ENCODE assay signal across 9 cellular contexts in genomic region chr7:90262438-90262837, GRCh38. TPM values are rescaled to one million over a fixed set of nuclear protein-coding genes. Genes with fewer than 3 reads are reported as not detected.
DNase-seq lines count a peak whose midpoint lies in the region; ATAC-seq, FAIRE-seq and TF ChIP-seq lines count a peak whose summit lies in the region.
"Had no signal": no experiment of that assay in that cellular context is flagged by ENCODE, and none has a peak within 500 bp of the region (broad histone marks: within the 10 kb centered on the region; RNA-seq: fewer than 3 reads in every experiment).

No MANE protein-coding gene starts in this region.

- H3K14ac ChIP-seq in IMR-90 (replicated peaks; ENCODE audit: low read depth, low read length) = no peak overlapping the region

- no peak overlapping the region for H3K27ac Mint-ChIP-seq in glutamatergic neuron (ENCODE audit: unreplicated experiment)
- no peak overlapping the region for H3K27ac Mint-ChIP-seq in activated CD4-positive, alpha-beta T cell treated with anti-CD3 and anti-CD28 coated beads for 36 hours

- no peak overlapping the region for H2AK5ac ChIP-seq in IMR-90 (ENCODE audit: low read depth, low read length)

- H2BK5ac ChIP-seq in IMR-90 (ENCODE audit: low read depth, low read length, poor library complexity, severe bottlenecking) = no peak overlapping the region

- H3K4me2 ChIP-seq in IMR-90 (ENCODE audit: low read depth, low read length) = no peak overlapping the region
- H3K4me2 ChIP-seq in SK-N-SH = no peak overlapping the region

- no peak for FAIRE-seq in urothelium cell line (lab: Jason Lieb, UNC)

- no peak overlapping the region for H3K4me3 ChIP-seq in IMR-90 (ENCODE audit: insufficient read depth, low read depth, low read length)
- no peak overlapping the region for H3K4me3 ChIP-seq in SK-N-SH (ENCODE audit: low read depth in 2 of 2, low read length in 1 of 2)

- no peaks in the 10 kb centered on the region for H3K9me2 ChIP-seq in SK-N-SH

- CTCF ChIA-PET in IMR-90 (lab: Yijun Ruan, JAX) (interaction anchor here (1.4 kb wide), 1 partner anchor 108 kb away, joined by 4 read pairs; the partner anchor contains the start of gene STEAP1), SK-N-SH (lab: Yijun Ruan, JAX) (interaction anchor here (0.8 to 3.2 kb wide), 8 partner anchors 10 to 164 kb away, joined by 3 to 19 read pairs (median 4); partner anchors contain the start of genes STEAP1 and STEAP2)
- CTCF ChIA-PET in activated CD4-positive, alpha-beta T cell treated with anti-CD3 and anti-CD28 coated beads for 36 hours (lab: Charles Lee) = no interaction called here

- DNase-seq in DMS53 treated with DMSO at 0.1 percent for 48 hours (lab: John Stamatoyannopoulos, UW; ENCODE audit: unreplicated experiment) (peak; percentile 55), IMR-90 (peak; percentile 35), SK-N-SH (peak; percentile 45), glutamatergic neuron (no peak), urothelium cell line (ENCODE audit: low spot score) (peak; percentile 47)
- DNase-seq in activated CD8-positive, alpha-beta memory T cell treated with anti-CD3 and anti-CD28 coated beads, Interleukin-2, amount 50 U/mL, for 48 hours = no peak
- DNase-seq in activated CD4-positive, alpha-beta T cell treated with anti-CD3 and anti-CD28 coated beads for 36 hours = no peak

- H3K9me1 ChIP-seq in IMR-90 (ENCODE audit: insufficient read depth, low read length) = no peaks in the 10 kb centered on the region

- no peaks in the 10 kb centered on the region; the same call in 1 of the 2 replicates for H3K27me3 ChIP-seq in IMR-90 (ENCODE audit: control insufficient read depth, insufficient read depth, low read length)
- H3K27me3 ChIP-seq in SK-N-SH (ENCODE audit: insufficient read depth) = no peaks in the 10 kb centered on the region

- dilution Hi-C loops in IMR-90 (cut with HindIII; ENCODE audit: low sequenced_read_pairs, unreplicated experiment) = no loop called here

- H3F3A ChIP-seq in SK-N-SH (replicated peaks; ENCODE audit: insufficient read depth) = peaks cover 3% of the 10 kb centered on the region

- peak; percentile 90 for ATAC-seq in GM21360 (IDR thresholded peaks at IDR 0.05; ENCODE audit: unreplicated experiment)
- ATAC-seq in IMR-90 (ENCODE audit: low read depth) = peak; percentile 82
- ATAC-seq in activated CD4-positive, alpha-beta T cell treated with anti-CD3 and anti-CD28 coated beads for 36 hours = no peak

- no peak overlapping the region for H4K8ac ChIP-seq in IMR-90 (ENCODE audit: low read depth in 2 of 2, low read length in 2 of 2)

- no peak overlapping the region for H2BK20ac ChIP-seq in IMR-90 (ENCODE audit: low read depth, low read length)

- no peak overlapping the region for H3K18ac ChIP-seq in IMR-90 (ENCODE audit: low read depth, low read length)

- H4K91ac ChIP-seq in IMR-90 (ENCODE audit: insufficient read depth, low read depth, low read length) = no peak overlapping the region

- H3K4me1 ChIP-seq in IMR-90 (ENCODE audit: control insufficient read depth, insufficient read depth, low read length) = no peaks in the 10 kb centered on the region
- peaks cover 0 to 12% of the 10 kb centered on the region in 2 experiments; a peak in 2 of 4 replicates for H3K4me1 ChIP-seq in SK-N-SH (ENCODE audit: control insufficient read depth in 1 of 2, insufficient read depth in 2 of 2, low read depth in 1 of 2, low read length in 1 of 2)

- TF ChIP-seq POLR2A in IMR-90 (IDR thresholded peaks at IDR 0.05; ENCODE audit: low read depth, low read length) = no peak

- no peak overlapping the region for H2BK120ac ChIP-seq in IMR-90 (ENCODE audit: low read depth, low read length)

- in situ Hi-C loops in IMR-90 (cut with MboI; ENCODE audit: low sequenced_read_pairs) = loop anchor here (10.0 kb wide), 1 partner anchor 98 kb away; no protein-coding TSS in a partner anchor

- no peak overlapping the region for H3K4ac ChIP-seq in IMR-90 (ENCODE audit: low read depth, low read length)

- no peaks in the 10 kb centered on the region for H4K20me1 ChIP-seq in IMR-90 (ENCODE audit: insufficient read depth, low read length)
- no peaks in the 10 kb centered on the region for H4K20me1 ChIP-seq in SK-N-SH (ENCODE audit: insufficient read depth)

- TF ChIP-seq CTCF in IMR-90 (conservative IDR thresholded peaks at IDR 0.05; ENCODE audit: low read depth, low read length) (peak; percentile 57), SK-N-SH (IDR thresholded peaks at IDR 0.05) (peak; percentile 78), glutamatergic neuron (IDR thresholded peaks at IDR 0.05; ENCODE audit: partially characterized antibody, unreplicated experiment) (peak; percentile 27)

- H3K27ac ChIP-seq in IMR-90 (ENCODE audit: insufficient read depth, low read length) (no peak overlapping the region), SK-N-SH (ENCODE audit: low read depth in 2 of 2, low read length in 1 of 2) (no peak overlapping the region)

- POLR2A ChIA-PET in IMR-90 (lab: Charles Lee; ENCODE audit: unreplicated experiment) (no interaction called here), SK-N-SH (lab: Yijun Ruan, JAX) (no interaction called here)
- POLR2A ChIA-PET in activated CD4-positive, alpha-beta T cell treated with anti-CD3 and anti-CD28 coated beads for 36 hours (lab: Charles Lee) = no interaction called here

- H3K56ac ChIP-seq in IMR-90 (ENCODE audit: extremely low read depth, insufficient read depth, low read length) = no peak overlapping the region

- peak; percentile 67 for TF ChIP-seq RAD21 in IMR-90 (IDR thresholded peaks at IDR 0.05; ENCODE audit: low read length)
- peak; percentile 83 for TF ChIP-seq RAD21 in SK-N-SH (IDR thresholded peaks at IDR 0.05; ENCODE audit: low read length)

- H3K36me3 ChIP-seq in IMR-90 (ENCODE audit: control insufficient read depth, insufficient read depth, low read length) = no peaks in the 10 kb centered on the region
- no peaks in the 10 kb centered on the region for H3K36me3 ChIP-seq in SK-N-SH (replicated peaks in 1 of 2; ENCODE audit: control insufficient read depth in 1 of 2, insufficient read depth in 2 of 2, low read length in 1 of 2)

- intact Hi-C loops in IMR-90 (cut with micrococcal nuclease) = loop anchor here (1.0 kb wide), 2 partner anchors 108 to 165 kb away; partner anchors contain the start of gene STEAP1
- intact Hi-C loops in activated CD4-positive, alpha-beta T cell treated with anti-CD3 and anti-CD28 coated beads for 36 hours (cut with DNase I, micrococcal nuclease) = loop anchor here (1.0 to 5.0 kb wide), 4 partner anchors 108 to 165 kb away; partner anchors contain the start of gene STEAP1 (in 1 of the 2)

- H3K36me3 Mint-ChIP-seq in glutamatergic neuron (ENCODE audit: unreplicated experiment) = no peaks in the 10 kb centered on the region
- H3K36me3 Mint-ChIP-seq in activated CD4-positive, alpha-beta T cell treated with anti-CD3 and anti-CD28 coated beads for 36 hours (ENCODE audit: low read depth) = no peaks in the 10 kb centered on the region

- H4K5ac ChIP-seq in IMR-90 (ENCODE audit: low read depth, low read length) = no peak overlapping the region

- no peak overlapping the region for H3K4me3 Mint-ChIP-seq in glutamatergic neuron (ENCODE audit: unreplicated experiment)
- H3K4me3 Mint-ChIP-seq in activated CD4-positive, alpha-beta T cell treated with anti-CD3 and anti-CD28 coated beads for 36 hours = no peak overlapping the region

- H3K9me3 Mint-ChIP-seq in glutamatergic neuron (ENCODE audit: unreplicated experiment) = no peaks in the 10 kb centered on the region
- H3K9me3 Mint-ChIP-seq in activated CD4-positive, alpha-beta T cell treated with anti-CD3 and anti-CD28 coated beads for 36 hours (ENCODE audit: low read depth) = no peaks in the 10 kb centered on the region

- H2AFZ ChIP-seq in IMR-90 (replicated peaks; ENCODE audit: low read length, poor library complexity) (no peak overlapping the region), SK-N-SH (ENCODE audit: low read depth) (no peak overlapping the region)

- H3K9me3 ChIP-seq in IMR-90 (ENCODE audit: control insufficient read depth, insufficient read depth, low read length) = no peaks in the 10 kb centered on the region
- no peaks in the 10 kb centered on the region for H3K9me3 ChIP-seq in SK-N-SH

- TF ChIP-seq EP300 in SK-N-SH (IDR thresholded peaks at IDR 0.05; ENCODE audit: borderline replicate concordance in 1 of 2, low read depth in 1 of 2, low read length in 1 of 2) = no peak

- no peak overlapping the region for H2AK9ac ChIP-seq in IMR-90 (replicated peaks; ENCODE audit: low read depth, low read length, poor library complexity)

- H3K79me2 ChIP-seq in SK-N-SH (ENCODE audit: insufficient read depth) = no peaks in the 10 kb centered on the region

- BruUV-seq in IMR-90 (replicated peaks; lab: Mats Ljungman, UMichigan) = no TSS peak

- no peak overlapping the region for H3K23ac ChIP-seq in IMR-90 (ENCODE audit: low read depth, low read length)

- H3K9ac ChIP-seq in IMR-90 (ENCODE audit: low read depth, low read length) (no peak overlapping the region), SK-N-SH (no peak overlapping the region)

- peaks cover 2% of the 10 kb centered on the region for H3K27me3 Mint-ChIP-seq in glutamatergic neuron (ENCODE audit: unreplicated experiment)
- peaks cover 5% of the 10 kb centered on the region for H3K27me3 Mint-ChIP-seq in activated CD4-positive, alpha-beta T cell treated with anti-CD3 and anti-CD28 coated beads for 36 hours

- H2BK15ac ChIP-seq in IMR-90 (ENCODE audit: low read depth, low read length) = no peak overlapping the region

- no peaks in the 10 kb centered on the region for H3K79me1 ChIP-seq in IMR-90 (ENCODE audit: low read depth in 1 of 2, low read length in 2 of 2)

- no peaks in the 10 kb centered on the region for H3K4me1 Mint-ChIP-seq in glutamatergic neuron (ENCODE audit: low read depth, unreplicated experiment)
- H3K4me1 Mint-ChIP-seq in activated CD4-positive, alpha-beta T cell treated with anti-CD3 and anti-CD28 coated beads for 36 hours = no peaks in the 10 kb centered on the region

RNA-seq across cellular contexts. Expression of gene CFAP69, which starts 17.5 kb away (rescaled TPM):
- 0.72 and 1.7 TPM in 2 replicates for total RNA-seq in IMR-90 (2012; rRNA removed)
- polyA plus RNA-seq in IMR-90 (2012; rRNA removed) = 0.50 and 0.86 TPM in 2 replicates
- 0.13 and 0.74 TPM in 2 replicates for polyA plus RNA-seq in IMR-90 (2012; cell fraction: cytosol; rRNA removed)
- 1.3 and 2.8 TPM in 2 replicates for polyA plus RNA-seq in IMR-90 (2012; cell fraction: nucleus; rRNA removed; ENCODE audit: low replicate concordance)
- 2.3 and 2.8 TPM in 2 replicates for polyA plus RNA-seq in SK-N-SH (2012; rRNA removed)
- 1.5 and 2.3 TPM in 2 replicates for polyA plus RNA-seq in SK-N-SH (2012; cell fraction: cytosol; rRNA removed)
- 6.5 and 15.5 TPM in 2 replicates for polyA plus RNA-seq in SK-N-SH (2012; cell fraction: nucleus; rRNA removed)
- 0.71 TPM for total RNA-seq in glutamatergic neuron (ENCODE audit: unreplicated experiment)
- under 1 TPM; 0.25 to 0.70 TPM for total RNA-seq in activated CD4-positive, alpha-beta T cell treated with anti-CD3 and anti-CD28 coated beads for 36 hours

RNA-seq across cellular contexts. Expression of gene STEAP2, which starts 50.9 kb away (rescaled TPM):
- 3.9 and 4.2 TPM in 2 replicates for total RNA-seq in IMR-90 (2012; rRNA removed)
- 1.7 and 1.8 TPM in 2 replicates for polyA plus RNA-seq in IMR-90 (2012; rRNA removed)
- 0.45 and 0.51 TPM in 2 replicates for polyA plus RNA-seq in IMR-90 (2012; cell fraction: cytosol; rRNA removed)
- polyA plus RNA-seq in IMR-90 (2012; cell fraction: nucleus; rRNA removed; ENCODE audit: low replicate concordance) = 0.67 and 4.7 TPM in 2 replicates
- 6.6 and 9.5 TPM in 2 replicates for polyA plus RNA-seq in SK-N-SH (2012; rRNA removed)
- 8.3 and 9.0 TPM in 2 replicates for polyA plus RNA-seq in SK-N-SH (2012; cell fraction: cytosol; rRNA removed)
- polyA plus RNA-seq in SK-N-SH (2012; cell fraction: nucleus; rRNA removed) = 12.0 and 18.2 TPM in 2 replicates
- 0.59 TPM for total RNA-seq in glutamatergic neuron (ENCODE audit: unreplicated experiment)
- total RNA-seq in activated CD4-positive, alpha-beta T cell treated with anti-CD3 and anti-CD28 coated beads for 36 hours = not detected

RNA-seq across cellular contexts. Expression of gene FAM237B, which starts 58.7 kb away (rescaled TPM):
- not detected in 2 replicates for total RNA-seq in IMR-90 (2012; rRNA removed)
- polyA plus RNA-seq in IMR-90 (2012; rRNA removed) = not detected in 2 replicates
- polyA plus RNA-seq in IMR-90 (2012; cell fraction: cytosol; rRNA removed) = not detected in 2 replicates
- polyA plus RNA-seq in IMR-90 (2012; cell fraction: nucleus; rRNA removed; ENCODE audit: low replicate concordance) = not detected in 2 replicates
- polyA plus RNA-seq in SK-N-SH (2012; rRNA removed) = 0.02 and 0.03 TPM in 2 replicates
- 0.04 and 0.05 TPM in 2 replicates for polyA plus RNA-seq in SK-N-SH (2012; cell fraction: cytosol; rRNA removed)
- polyA plus RNA-seq in SK-N-SH (2012; cell fraction: nucleus; rRNA removed) = 0.08 and 0.12 TPM in 2 replicates
- total RNA-seq in glutamatergic neuron (ENCODE audit: unreplicated experiment) = not detected
- total RNA-seq in activated CD4-positive, alpha-beta T cell treated with anti-CD3 and anti-CD28 coated beads for 36 hours = not detected
- total RNA-seq: mononuclear cell had no signal

Comparison
In these comparisons a context has a peak if more than half of its experiments do, and no peak if none do; other contexts are left out.
1. DNase-seq: peak in DMS53 treated with DMSO at 0.1 percent for 48 hours (single experiment), IMR-90 (single experiment), SK-N-SH (single experiment) and urothelium cell line (single experiment); none in glutamatergic neuron (single experiment), activated CD8-positive, alpha-beta memory T cell treated with anti-CD3 and anti-CD28 coated beads, Interleukin-2, amount 50 U/mL, for 48 hours (single experiment) and activated CD4-positive, alpha-beta T cell treated with anti-CD3 and anti-CD28 coated beads for 36 hours (single experiment).
2. CTCF ChIP-seq: peak in every context shown above with its lines; median percentile 78 in SK-N-SH; 57 in IMR-90; 27 in glutamatergic neuron.